Comparison of ENCODE assay signal across 1 cellular context in the genomic region with DNA sequence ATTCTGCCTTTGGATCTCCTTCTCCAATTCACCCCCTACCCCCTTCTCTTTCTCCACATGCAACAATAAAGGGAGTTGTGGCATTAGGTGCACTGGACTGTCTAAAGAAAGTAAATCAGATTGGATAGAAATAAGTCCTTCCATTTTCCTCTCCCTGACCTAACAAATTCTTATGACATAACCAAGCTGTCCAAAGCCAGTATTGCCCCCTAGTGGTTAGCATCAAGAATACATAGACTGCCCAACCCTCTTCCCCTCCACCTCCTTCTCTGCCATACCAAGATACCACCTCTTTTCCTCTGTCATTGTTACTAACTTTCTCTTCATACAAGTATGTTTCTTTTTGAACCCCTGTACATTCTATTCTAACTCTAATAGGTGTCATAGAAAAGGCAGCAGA.
TF ChIP-seq lines count a peak whose summit lies in the region.

No MANE protein-coding gene starts in this region.

TF ChIP-seq in IMR-90, 13 proteins besides CTCF, POLR2A, EP300 and RAD21 (continued from another document):
- no peak for TF ChIP-seq MAFK (IDR thresholded peaks at IDR 0.05; ENCODE audit: low read depth, low read length)
- TF ChIP-seq CEBPB (IDR thresholded peaks at IDR 0.05; ENCODE audit: low read depth, low read length): no peak
- TF ChIP-seq NFE2L2 (IDR thresholded peaks at IDR 0.05; ENCODE audit: low read depth, low read length): no peak
